Comparison of ENCODE assay signal across 18 cellular contexts in the genomic region with DNA sequence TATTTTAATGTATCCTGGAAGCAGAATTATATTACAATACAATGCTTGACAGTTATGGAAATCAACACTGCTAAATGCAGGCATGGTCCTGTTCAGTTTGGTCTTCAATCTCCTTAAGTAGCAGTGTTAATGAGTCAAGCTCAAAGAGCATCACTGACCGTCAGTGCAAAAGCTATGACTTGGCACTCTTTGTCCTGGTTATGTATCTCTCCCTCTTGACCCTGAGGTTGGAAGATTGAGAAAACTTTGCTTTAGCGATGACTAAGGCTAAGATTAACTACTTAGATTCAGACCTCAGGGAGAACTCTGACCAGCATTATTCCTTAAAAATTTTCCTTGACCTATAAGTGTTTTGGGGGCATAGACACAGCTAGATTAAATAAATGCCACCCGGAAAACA. TPM values are rescaled to one million over a fixed set of nuclear protein-coding genes. Genes with fewer than 3 reads are reported as not detected.
A peak's percentile ranks its signal among the peaks of the same experiment; 100 is the strongest.
DNase-seq lines count a peak whose midpoint lies in the region; ATAC-seq lines count a peak whose summit lies in the region.
"Had no signal": no experiment of that assay in that cellular context is flagged by ENCODE, and none has a peak within 500 bp of the region (broad histone marks: within the 10 kb centered on the region; RNA-seq: fewer than 3 reads in every experiment).

No MANE protein-coding gene starts in this region.

- H2AFZ ChIP-seq in GM23248 (no peak overlapping the region), mesenchymal stem cell (ENCODE audit: low read depth, low read length) (no peak overlapping the region)

- no peak overlapping the region for H4K91ac ChIP-seq in mesenchymal stem cell (ENCODE audit: low read length)

- H3K4me1 ChIP-seq in GM23248 (ENCODE audit: insufficient read depth) (no peaks in the 10 kb centered on the region), mesenchymal stem cell (ENCODE audit: control insufficient read depth, insufficient read depth, low read depth, low read length) (no peaks in the 10 kb centered on the region)
- H3K4me1 ChIP-seq: SJSA1 had no signal

- H3K9me2 ChIP-seq in GM23248 (ENCODE audit: insufficient read depth): no peaks in the 10 kb centered on the region; the same call in 1 of the 2 replicates

- H3K4me3 ChIP-seq in GM23248: no peak overlapping the region
- H3K4me3 ChIP-seq in mesenchymal stem cell (ENCODE audit: insufficient read depth in 1 of 2, low read depth in 1 of 2, low read length in 2 of 2): no peak overlapping the region
- H3K4me3 ChIP-seq: SJSA1 had no signal

- H3K79me1 ChIP-seq in mesenchymal stem cell (replicated peaks; ENCODE audit: low read length, poor library complexity, severe bottlenecking): no peaks in the 10 kb centered on the region

- H3K36me3 ChIP-seq in GM23248 (ENCODE audit: low read depth): no peaks in the 10 kb centered on the region
- H3K36me3 ChIP-seq in mesenchymal stem cell (ENCODE audit: control insufficient read depth in 1 of 2, insufficient read depth in 2 of 2, low read depth in 1 of 2, low read length in 2 of 2): no peaks in the 10 kb centered on the region
- H3K36me3 ChIP-seq: SJSA1 had no signal

- H3K4me3 Mint-ChIP-seq in activated CD4-positive, alpha-beta T cell treated with anti-CD3 and anti-CD28 coated beads for 36 hours: no peak overlapping the region
- H3K4me3 Mint-ChIP-seq: H9 had no signal

- H3F3A ChIP-seq in GM23248 (ENCODE audit: insufficient read depth): no peaks in the 10 kb centered on the region

- intact Hi-C loops in activated CD4-positive, alpha-beta T cell treated with anti-CD3 and anti-CD28 coated beads for 36 hours (cut with DNase I, micrococcal nuclease): no loop called here

- WGBS in GM23248 (ENCODE audit: low coverage in 1 of 2, low lambda C conversion rate in 2 of 2, missing lambda C conversion rate in 2 of 2), 2 experiments: 55 to 65% methylated on average over 3 of the region's 3 CpGs
- WGBS in mesenchymal stem cell: 0% methylated on average over 1 of the region's 3 CpGs

- no peaks in the 10 kb centered on the region for H3K27me3 ChIP-seq in GM23248 (replicated peaks; ENCODE audit: insufficient read depth)
- no peaks in the 10 kb centered on the region for H3K27me3 ChIP-seq in mesenchymal stem cell (ENCODE audit: control insufficient read depth in 1 of 2, insufficient read depth in 1 of 2, low read length in 2 of 2)
- H3K27me3 ChIP-seq: SJSA1 had no signal

- H3K4ac ChIP-seq in mesenchymal stem cell (ENCODE audit: low read depth in 1 of 2, low read length in 2 of 2): no peak overlapping the region

- no peak overlapping the region for H4K8ac ChIP-seq in mesenchymal stem cell (ENCODE audit: low read length)

- no peaks in the 10 kb centered on the region for H4K20me1 ChIP-seq in GM23248 (ENCODE audit: insufficient read depth)

- DNase-seq in A172 (ENCODE audit: low spot score) (peak; percentile 28), GM23248 (peak; percentile 37), RKO (ENCODE audit: low spot score) (peak; percentile 18), mesenchymal stem cell (peak; percentile 87), left lobe of liver (ENCODE audit: low spot score) (no peak), globus pallidus (ENCODE audit: low spot score) (no peak)
- DNase-seq in activated CD4-positive, alpha-beta T cell treated with anti-CD3 and anti-CD28 coated beads for 36 hours: no peak
- DNase-seq: DND-41, H9, NCI-H2029, NCI-H2171 treated with DMSO at 0.1 percent for 48 hours, NCI-H524, SW 1271 had no signal

- H2BK120ac ChIP-seq in mesenchymal stem cell (ENCODE audit: low read depth, low read length): no peak overlapping the region

- H2BK15ac ChIP-seq in mesenchymal stem cell (ENCODE audit: low read depth, poor library complexity, severe bottlenecking): no peak overlapping the region

- H3K36me3 Mint-ChIP-seq in activated CD4-positive, alpha-beta T cell treated with anti-CD3 and anti-CD28 coated beads for 36 hours (ENCODE audit: low read depth): no peaks in the 10 kb centered on the region

- H3K9me3 ChIP-seq in GM23248 (ENCODE audit: low read depth) (no peaks in the 10 kb centered on the region), mesenchymal stem cell (ENCODE audit: control insufficient read depth, low read length) (no peaks in the 10 kb centered on the region)
- H3K9me3 ChIP-seq: SJSA1 had no signal

- no peak overlapping the region for H3K27ac Mint-ChIP-seq in activated CD4-positive, alpha-beta T cell treated with anti-CD3 and anti-CD28 coated beads for 36 hours
- H3K27ac Mint-ChIP-seq: H9 had no signal

- POLR2A ChIA-PET in activated CD4-positive, alpha-beta T cell treated with anti-CD3 and anti-CD28 coated beads for 36 hours (lab: Charles Lee): no interaction called here

- ATAC-seq in left lobe of liver (no peak), HG03521 (IDR thresholded peaks at IDR 0.05; ENCODE audit: unreplicated experiment) (no peak)
- no peak for ATAC-seq in activated CD4-positive, alpha-beta T cell treated with anti-CD3 and anti-CD28 coated beads for 36 hours

- H2BK5ac ChIP-seq in mesenchymal stem cell (ENCODE audit: low read depth, low read length, poor library complexity, severe bottlenecking): no peak overlapping the region

- in situ Hi-C loops in GM23248 (cut with MboI): no loop called here

- H3K18ac ChIP-seq in mesenchymal stem cell (ENCODE audit: low read depth in 1 of 2, low read length in 2 of 2): no peak overlapping the region

- H2BK12ac ChIP-seq in mesenchymal stem cell (ENCODE audit: low read length in 2 of 2): no peak overlapping the region

- H3K79me2 ChIP-seq in GM23248 (ENCODE audit: insufficient read depth): no peaks in the 10 kb centered on the region

- CTCF ChIA-PET in activated CD4-positive, alpha-beta T cell treated with anti-CD3 and anti-CD28 coated beads for 36 hours (lab: Charles Lee): no interaction called here

- no peak overlapping the region for H3K23ac ChIP-seq in mesenchymal stem cell (ENCODE audit: low read length in 2 of 2)

- H3K4me1 Mint-ChIP-seq in activated CD4-positive, alpha-beta T cell treated with anti-CD3 and anti-CD28 coated beads for 36 hours: no peaks in the 10 kb centered on the region
- H3K4me1 Mint-ChIP-seq: H9 had no signal

- no peaks in the 10 kb centered on the region for H3K27me3 Mint-ChIP-seq in activated CD4-positive, alpha-beta T cell treated with anti-CD3 and anti-CD28 coated beads for 36 hours

- H3K4me2 ChIP-seq in GM23248 (ENCODE audit: unreplicated experiment) (no peak overlapping the region), mesenchymal stem cell (ENCODE audit: low read length, poor library complexity, severe bottlenecking) (no peak overlapping the region)
- H3K4me2 ChIP-seq: KMS-11 had no signal

- H2AK5ac ChIP-seq in mesenchymal stem cell (ENCODE audit: low read length, severe bottlenecking): no peak overlapping the region

- H3K9ac ChIP-seq in GM23248 (no peak overlapping the region), mesenchymal stem cell (ENCODE audit: low read length) (no peak overlapping the region)
- H3K9ac ChIP-seq: KMS-11 had no signal

- no peak overlapping the region for H3K14ac ChIP-seq in mesenchymal stem cell (ENCODE audit: low read length in 2 of 2)

- no peak overlapping the region for H3K27ac ChIP-seq in GM23248
- no peak overlapping the region for H3K27ac ChIP-seq in mesenchymal stem cell (ENCODE audit: low read length, poor library complexity, severe bottlenecking)
- H3K27ac ChIP-seq: C4-2B, KMS-11, SJSA1 had no signal

- no peaks in the 10 kb centered on the region for H3K9me3 Mint-ChIP-seq in activated CD4-positive, alpha-beta T cell treated with anti-CD3 and anti-CD28 coated beads for 36 hours (ENCODE audit: low read depth)
- H3K9me3 Mint-ChIP-seq: H9 had no signal

RNA-seq across cellular contexts. Expression of a gene that starts 10.9 kb away (rescaled TPM):
- total RNA-seq in A172 (2014; rRNA removed; shearing (Covaris generic)): not detected in 2 replicates
- not detected in 2 replicates for total RNA-seq in GM23248 (2014; rRNA removed; shearing (Covaris generic))
- polyA plus RNA-seq in GM23248 (2016; fragmentation: Nextera tagmentation; extraction: Ambion mirVana): not detected in 2 replicates
- 0.11 TPM for polyA plus RNA-seq in mesenchymal stem cell (2013, experiment 1 of 2)
- polyA plus RNA-seq in mesenchymal stem cell (2013, experiment 2 of 2): 0.05 TPM
- 1.2 TPM for total RNA-seq in left lobe of liver
- not detected for total RNA-seq in activated CD4-positive, alpha-beta T cell treated with anti-CD3 and anti-CD28 coated beads for 36 hours
- total RNA-seq: H9, OCI-LY7, SJSA1 had no signal

RNA-seq across cellular contexts. Expression of a gene that starts 20.3 kb away (rescaled TPM):
- not detected in 2 replicates for total RNA-seq in A172 (2014; rRNA removed; shearing (Covaris generic))
- total RNA-seq in GM23248 (2014; rRNA removed; shearing (Covaris generic)): not detected in 2 replicates
- not detected in 2 replicates for polyA plus RNA-seq in GM23248 (2016; fragmentation: Nextera tagmentation; extraction: Ambion mirVana)
- 0.87 TPM for polyA plus RNA-seq in mesenchymal stem cell (2013, experiment 1 of 2)
- polyA plus RNA-seq in mesenchymal stem cell (2013, experiment 2 of 2): 0.82 TPM
- 0.70 TPM for total RNA-seq in left lobe of liver
- not detected for total RNA-seq in activated CD4-positive, alpha-beta T cell treated with anti-CD3 and anti-CD28 coated beads for 36 hours
- total RNA-seq: H9, OCI-LY7, SJSA1 had no signal

RNA-seq across cellular contexts. Expression of a gene that starts 52.9 kb away (rescaled TPM):
- total RNA-seq in A172 (2014; rRNA removed; shearing (Covaris generic)): 26.5 and 27.9 TPM in 2 replicates
- total RNA-seq in GM23248 (2014; rRNA removed; shearing (Covaris generic)): 6.3 and 6.8 TPM in 2 replicates
- polyA plus RNA-seq in GM23248 (2016; fragmentation: Nextera tagmentation; extraction: Ambion mirVana): 4.4 and 4.6 TPM in 2 replicates
- 39.3 TPM for polyA plus RNA-seq in mesenchymal stem cell (2013, experiment 1 of 2)
- polyA plus RNA-seq in mesenchymal stem cell (2013, experiment 2 of 2): 41.5 TPM
- total RNA-seq in left lobe of liver: 0.50 TPM
- total RNA-seq in activated CD4-positive, alpha-beta T cell treated with anti-CD3 and anti-CD28 coated beads for 36 hours: not detected
- total RNA-seq: H9, OCI-LY7 had no signal

RNA-seq across cellular contexts. Expression of a gene that starts 59.8 kb away (rescaled TPM):
- 3.4 and 10.9 TPM in 2 replicates for total RNA-seq in A172 (2014; rRNA removed; shearing (Covaris generic))
- 6.7 TPM in 1 of 2 replicates, not detected in the other for total RNA-seq in GM23248 (2014; rRNA removed; shearing (Covaris generic))
- 0.25 and 0.98 TPM in 2 replicates for polyA plus RNA-seq in GM23248 (2016; fragmentation: Nextera tagmentation; extraction: Ambion mirVana)
- 5.3 TPM for polyA plus RNA-seq in mesenchymal stem cell (2013, experiment 1 of 2)
- polyA plus RNA-seq in mesenchymal stem cell (2013, experiment 2 of 2): 6.4 TPM
- total RNA-seq in left lobe of liver: not detected
- total RNA-seq in activated CD4-positive, alpha-beta T cell treated with anti-CD3 and anti-CD28 coated beads for 36 hours: not detected
- total RNA-seq: H9 had no signal

Comparison
In these comparisons a context has a peak if more than half of its experiments do, and no peak if none do; other contexts are left out.
1. DNase-seq: peak in A172 (single experiment), GM23248 (single experiment), RKO (single experiment) and mesenchymal stem cell (single experiment); none in left lobe of liver (single experiment), activated CD4-positive, alpha-beta T cell treated with anti-CD3 and anti-CD28 coated beads for 36 hours (single experiment) and globus pallidus (single experiment).